In the genomic region with DNA sequence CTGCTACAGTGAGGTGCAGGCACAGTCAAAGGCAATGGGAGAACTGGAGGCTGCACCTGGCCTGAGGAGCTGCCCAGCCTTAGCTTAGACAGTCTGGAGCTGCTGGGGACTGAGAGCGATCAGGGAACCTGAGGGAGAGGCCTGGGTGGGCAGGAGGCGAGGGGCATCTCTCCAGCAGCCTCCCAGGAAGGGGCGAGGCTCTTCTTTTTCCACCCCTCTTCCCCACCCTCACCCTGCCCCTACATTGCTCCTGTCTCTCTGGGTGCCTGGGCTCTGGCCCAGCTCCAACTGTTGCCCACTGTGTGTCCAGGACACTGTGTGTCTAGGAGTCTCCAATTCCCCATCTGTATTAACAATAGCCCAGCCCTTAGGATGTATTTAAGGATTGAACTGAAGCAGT, we compare ENCODE assay signal across 25 cellular contexts. TPM values are rescaled to one million over a fixed set of nuclear protein-coding genes. Genes with fewer than 3 reads are reported as not detected.
DNase-seq lines count a peak whose midpoint lies in the region; ATAC-seq, FAIRE-seq and TF ChIP-seq lines count a peak whose summit lies in the region.
"Had no signal": no experiment of that assay in that cellular context is flagged by ENCODE, and none has a peak within 500 bp of the region (broad histone marks: within the 10 kb centered on the region; RNA-seq: fewer than 3 reads in every experiment).

No MANE protein-coding gene starts in this region.

- WGBS in K562 (ENCODE audit: insufficient coverage, low coverage, missing lambda C conversion rate) = 85% methylated on average over 2 of the region's 3 CpGs

- no peak for TF ChIP-seq POLR2A in K562 (conservative IDR thresholded peaks at IDR 0.05)

- H3K9me1 ChIP-seq in K562 (ENCODE audit: control insufficient read depth, insufficient read depth, low read length) = no peaks in the 10 kb centered on the region

- peaks cover 20 to 30% of the 10 kb centered on the region in 2 experiments for H3K4me1 ChIP-seq in K562 (replicated peaks in 1 of 2; ENCODE audit: control insufficient read depth in 2 of 2, insufficient read depth in 2 of 2, low read length in 2 of 2)

- TF ChIP-seq CTCF in K562 (IDR thresholded peaks at IDR 0.05 in 2 of 3, conservative IDR thresholded peaks at IDR 0.05 in 1 of 3; ENCODE audit: insufficient read depth in 2 of 3, low read depth in 1 of 3, low read length in 3 of 3) = no peak
- no peak for TF ChIP-seq CTCF in GM13976 (IDR thresholded peaks at IDR 0.05; ENCODE audit: borderline replicate concordance, control extremely low read depth, extremely low read depth, insufficient read depth, missing control alignments)

- no peak for TF ChIP-seq RAD21 in K562 (CRISPR knock-in tag; conservative IDR thresholded peaks at IDR 0.05 in 1 of 2, IDR thresholded peaks at IDR 0.05 in 1 of 2)

- no peak overlapping the region for H3K4me3 Mint-ChIP-seq in dendritic cell treated with granulocyte-macrophage colony-stimulating factor and Interleukin-4, amounts not matched to agents 40 ng/mL and 50 ng/mL, for 4 days
- H3K4me3 Mint-ChIP-seq in stimulated activated effector memory CD8-positive, alpha-beta T cell treated with anti-CD3 and anti-CD28 coated beads, Interleukin-12 subunit alpha, Interleukin-12 subunit beta, amount 100 ng/mL, for 72 hours = no peak overlapping the region
- H3K4me3 Mint-ChIP-seq: CD4-positive, alpha-beta memory T cell had no signal

- CTCF ChIA-PET in K562 (lab: Yijun Ruan, JAX; ENCODE audit: low intra/inter-chr PET ratio) = no interaction called here

- no peak overlapping the region for H3K9ac ChIP-seq in K562 (ENCODE audit: insufficient read depth in 1 of 2, low read depth in 2 of 2, low read length in 2 of 2)
- H3K9ac ChIP-seq: GM23248 had no signal

- intact Hi-C loops in K562 (cut with micrococcal nuclease) (no loop called here), posterior vena cava (cut with DNase I) (no loop called here)
- intact Hi-C loops in dendritic cell treated with granulocyte-macrophage colony-stimulating factor and Interleukin-4, amounts not matched to agents 40 ng/mL and 50 ng/mL, for 4 days (cut with micrococcal nuclease) = no loop called here

- DNase-seq in K562 (ENCODE audit: extremely low read depth in 1 of 4, low spot score in 3 of 4) = no peak
- peak; percentile 32 for DNase-seq in posterior vena cava (ENCODE audit: low spot score)
- no peak for DNase-seq in stimulated activated effector memory CD8-positive, alpha-beta T cell treated with anti-CD3 and anti-CD28 coated beads, Interleukin-12 subunit alpha, Interleukin-12 subunit beta, amount 100 ng/mL, for 72 hours (ENCODE audit: low spot score in 2 of 2)
- DNase-seq in GM13976 (ENCODE audit: low spot score) = no peak
- no peak for DNase-seq in NCI-H2081 treated with DMSO at 0.1 percent for 48 hours (lab: John Stamatoyannopoulos, UW)
- no peak for DNase-seq in NK-92 treated with Interleukin-12 subunit alpha and Interleukin-12 subunit beta, amount 100 ng/mL, for 24 hours (lab: John Stamatoyannopoulos, UW)
- no peak for DNase-seq in activated gamma-delta T cell treated with Interleukin-2 at 50 U/mL for 16 hours
- DNase-seq: C1 segment of cervical spinal cord; Calu3; CD4-positive, alpha-beta memory T cell; COR-L47; DMS53; DMS79 treated with DMSO at 0.1 percent for 48 hours; GF-D8; GM23248; H7; HCEC 1CT had no signal

- peak overlapping the region; percentile 36 for H3K27ac Mint-ChIP-seq in dendritic cell treated with granulocyte-macrophage colony-stimulating factor and Interleukin-4, amounts not matched to agents 40 ng/mL and 50 ng/mL, for 4 days
- peak overlapping the region; percentile 67 for H3K27ac Mint-ChIP-seq in stimulated activated effector memory CD8-positive, alpha-beta T cell treated with anti-CD3 and anti-CD28 coated beads, Interleukin-12 subunit alpha, Interleukin-12 subunit beta, amount 100 ng/mL, for 72 hours

- H3K36me3 Mint-ChIP-seq in dendritic cell treated with granulocyte-macrophage colony-stimulating factor and Interleukin-4, amounts not matched to agents 40 ng/mL and 50 ng/mL, for 4 days (ENCODE audit: low read depth) = peaks cover 63% of the 10 kb centered on the region
- no peaks in the 10 kb centered on the region for H3K36me3 Mint-ChIP-seq in stimulated activated effector memory CD8-positive, alpha-beta T cell treated with anti-CD3 and anti-CD28 coated beads, Interleukin-12 subunit alpha, Interleukin-12 subunit beta, amount 100 ng/mL, for 72 hours
- H3K36me3 Mint-ChIP-seq: CD4-positive, alpha-beta memory T cell had no signal

- no peak for FAIRE-seq in K562 (lab: Jason Lieb, UNC)
- FAIRE-seq: GM12891, H1 had no signal

- no peaks in the 10 kb centered on the region for H3K9me3 ChIP-seq in K562 (replicated peaks; ENCODE audit: control insufficient read depth, insufficient read depth, low read depth, low read length)

- H3K9me3 Mint-ChIP-seq in dendritic cell treated with granulocyte-macrophage colony-stimulating factor and Interleukin-4, amounts not matched to agents 40 ng/mL and 50 ng/mL, for 4 days = no peaks in the 10 kb centered on the region
- H3K9me3 Mint-ChIP-seq in stimulated activated effector memory CD8-positive, alpha-beta T cell treated with anti-CD3 and anti-CD28 coated beads, Interleukin-12 subunit alpha, Interleukin-12 subunit beta, amount 100 ng/mL, for 72 hours = no peaks in the 10 kb centered on the region

- no peak overlapping the region for H3K27ac ChIP-seq in K562 (ENCODE audit: extremely low read depth, low read depth, low read length)
- H3K27ac ChIP-seq: GM23248 had no signal

- POLR2A ChIA-PET in K562 (lab: Yijun Ruan, JAX) = interaction anchor here (0.6 to 1.3 kb wide), 2 partner anchors 10 to 130 kb away, joined by 3 to 7 read pairs; no protein-coding TSS in a partner anchor

- no peaks in the 10 kb centered on the region for H3K27me3 ChIP-seq in K562 (ENCODE audit: control insufficient read depth in 2 of 2, insufficient read depth in 2 of 2, low read length in 2 of 2)

- peaks cover 2% of the 10 kb centered on the region for H3K27me3 Mint-ChIP-seq in dendritic cell treated with granulocyte-macrophage colony-stimulating factor and Interleukin-4, amounts not matched to agents 40 ng/mL and 50 ng/mL, for 4 days

- peaks cover 85% of the 10 kb centered on the region for H3K36me3 ChIP-seq in K562 (ENCODE audit: control insufficient read depth, insufficient read depth, low read length)

- no peak overlapping the region for H2AFZ ChIP-seq in K562 (ENCODE audit: low read depth, low read length)
- H2AFZ ChIP-seq: GM23248 had no signal

- no peak overlapping the region for H3K4me3 ChIP-seq in K562
- H3K4me3 ChIP-seq: GM23248 had no signal

- TF ChIP-seq EP300 in K562 (IDR thresholded peaks at IDR 0.05; ENCODE audit: low read length) = no peak

- no peak overlapping the region for H3K4me2 ChIP-seq in K562 (ENCODE audit: insufficient read depth, low read length)

- BruUV-seq in K562 (replicated peaks; lab: Mats Ljungman, UMichigan) = no TSS peak

- in situ Hi-C loops in K562 (cut with MboI) (loop anchor here (5.0 kb wide), 1 partner anchor 126 kb away; no protein-coding TSS in a partner anchor), GM13976 (cut with MboI; ENCODE audit: low sequenced_read_pairs, unreplicated experiment) (no loop called here)

- peaks cover 18% of the 10 kb centered on the region; the same call in 1 of the 3 replicates for H3K79me2 ChIP-seq in K562 (ENCODE audit: control insufficient read depth, insufficient read depth, low read length)

- H4K20me1 ChIP-seq in K562 (replicated peaks; ENCODE audit: control insufficient read depth, insufficient read depth, low read length) = no peaks in the 10 kb centered on the region

- no peak for ATAC-seq in K562
- no peak for ATAC-seq in stimulated activated effector memory CD8-positive, alpha-beta T cell treated with anti-CD3 and anti-CD28 coated beads, Interleukin-12 subunit alpha, Interleukin-12 subunit beta, amount 100 ng/mL, for 72 hours

- H3K4me1 Mint-ChIP-seq in dendritic cell treated with granulocyte-macrophage colony-stimulating factor and Interleukin-4, amounts not matched to agents 40 ng/mL and 50 ng/mL, for 4 days (ENCODE audit: low read depth) = peaks cover 79% of the 10 kb centered on the region
- H3K4me1 Mint-ChIP-seq in stimulated activated effector memory CD8-positive, alpha-beta T cell treated with anti-CD3 and anti-CD28 coated beads, Interleukin-12 subunit alpha, Interleukin-12 subunit beta, amount 100 ng/mL, for 72 hours = no peaks in the 10 kb centered on the region
- H3K4me1 Mint-ChIP-seq: CD4-positive, alpha-beta memory T cell had no signal

TF ChIP-seq in K562, 482 proteins besides CTCF, POLR2A, EP300 and RAD21:
- peak; percentile 12; the same call in 1 of the 2 replicates for TF ChIP-seq NFIC (IDR thresholded peaks at IDR 0.05)
- TF ChIP-seq, protein P1, sequence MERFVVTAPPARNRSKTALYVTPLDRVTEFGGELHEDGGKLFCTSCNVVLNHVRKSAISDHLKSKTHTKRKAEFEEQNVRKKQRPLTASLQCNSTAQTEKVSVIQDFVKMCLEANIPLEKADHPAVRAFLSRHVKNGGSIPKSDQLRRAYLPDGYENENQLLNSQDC (CRISPR knock-in tag; IDR thresholded peaks at IDR 0.05) = no peak

RNA-seq across cellular contexts. Expression of a gene that starts 36.9 kb away (rescaled TPM):
- total RNA-seq in K562 (2011; cell fraction: chromatin; rRNA removed; ENCODE audit: low replicate concordance) = not detected in 2 replicates
- not detected in 2 replicates for total RNA-seq in K562 (2011; cell fraction: nucleolus; rRNA removed)
- not detected in 2 replicates for total RNA-seq in K562 (2011; cell fraction: nucleoplasm; rRNA removed)
- total RNA-seq in K562 (2014; rRNA removed) (not detected in 2 replicates), K562 (2014; rRNA removed; fragmentation: Illumina TruSeq; extraction: Trizol) (not detected in 2 replicates), K562 (2015; rRNA removed; fragmentation: Illumina TruSeq; extraction: Trizol) (not detected in 2 replicates), K562 (2021) (not detected in 2 replicates), posterior vena cava (not detected)
- polyA plus RNA-seq in K562 (2011; rRNA removed) (not detected in 2 replicates), K562 (2014; fragmentation: Illumina TruSeq; extraction: Trizol) (not detected in 2 replicates), K562 (2014; fragmentation: Nextera tagmentation; extraction: Ambion mirVana) (not detected), K562 (2014; rRNA removed) (not detected in 2 replicates)
- not detected in 2 replicates for polyA plus RNA-seq in K562 (2011; cell fraction: cytosol; rRNA removed)
- polyA plus RNA-seq in K562 (2011; cell fraction: nucleus; rRNA removed) = not detected in 2 replicates
- not detected in 2 replicates for polyA plus RNA-seq in K562 (2012)
- not detected in 2 replicates for polyA minus RNA-seq in K562 (2011; rRNA and poly(A)+ RNA removed)
- polyA minus RNA-seq in K562 (2011; cell fraction: cytosol; rRNA and poly(A)+ RNA removed) = not detected in 2 replicates
- polyA minus RNA-seq in K562 (2011; cell fraction: nucleus; rRNA and poly(A)+ RNA removed) = not detected in 2 replicates
- total RNA-seq: A172; A673; Calu3; CD4-positive, alpha-beta memory T cell; Daoy; G401; GM23248; H1; H7 had no signal
- polyA plus RNA-seq: BJ; CD4-positive, alpha-beta memory T cell; GM23248; H1 had no signal
